ENCODE assay signal across 9 cellular contexts in genomic region chr19:33416307-33417215, GRCh38.
A peak's percentile ranks its signal among the peaks of the same experiment; 100 is the strongest.
DNase-seq lines count a peak whose midpoint lies in the region; ATAC-seq lines count a peak whose summit lies in the region.
"Had no signal": no experiment of that assay in that cellular context is flagged by ENCODE, and none has a peak within 500 bp of the region (broad histone marks: within the 10 kb centered on the region; RNA-seq: fewer than 3 reads in every experiment).

No MANE protein-coding gene starts in this region.

- peaks cover 1% of the 10 kb centered on the region for H3K4me1 Mint-ChIP-seq in T-helper 2 cell treated with Interferon-gamma antibody and Interleukin-4, amounts not matched to agents 5 μg/mL and 100 μg/mL, for 36 hours (ENCODE audit: low read depth)

- H3K36me3 ChIP-seq in iPS DF 6.9 (ENCODE audit: control insufficient read depth, insufficient read depth, low read length): no peaks in the 10 kb centered on the region
- H3K36me3 ChIP-seq: neutrophil had no signal

- no peak overlapping the region for H3K27ac Mint-ChIP-seq in T-helper 2 cell treated with Interferon-gamma antibody and Interleukin-4, amounts not matched to agents 5 μg/mL and 100 μg/mL, for 36 hours

- H3K4me1 ChIP-seq in iPS DF 6.9 (ENCODE audit: control insufficient read depth, insufficient read depth, low read length): peaks cover 2% of the 10 kb centered on the region; the same call in 1 of the 2 replicates

- WGBS in iPS DF 6.9 (ENCODE audit: insufficient coverage, insufficient read length): no CpG with 5 or more reads among the region's 27 CpGs

- H3K4me3 ChIP-seq in iPS DF 6.9 (ENCODE audit: low read length): no peak overlapping the region

- no peak for ATAC-seq in HG03457 (IDR thresholded peaks at IDR 0.05; ENCODE audit: unreplicated experiment)

- H3K27ac ChIP-seq in iPS DF 6.9 (ENCODE audit: low read length): no peak overlapping the region
- H3K27ac ChIP-seq: neutrophil had no signal

- DNase-seq in NCI-H1417 (lab: John Stamatoyannopoulos, UW) (peak; percentile 42 to 75 (median 72)), NCI-H1417 treated with DMSO at 0.1 percent for 48 hours (lab: John Stamatoyannopoulos, UW) (no peak), NCI-H1930 (lab: John Stamatoyannopoulos, UW) (peak; percentile 24 to 35), amniotic epithelial cell (ENCODE audit: low read depth) (peak; percentile 38), iPS DF 6.9 (ENCODE audit: low read depth, low spot score) (peak; percentile 45)
- DNase-seq in T-helper 2 cell treated with Interferon-gamma antibody and Interleukin-4, amounts not matched to agents 5 μg/mL and 100 μg/mL, for 36 hours (ENCODE audit: low spot score): peak; percentile 48
- DNase-seq in stimulated activated CD4-positive, alpha-beta T cell treated with anti-CD3 and anti-CD28 coated beads, Interleukin-15, amount 100 ng/mL, for 48 hours (ENCODE audit: low read depth in 2 of 2): peak; percentile 45 to 57

- H3K4me3 Mint-ChIP-seq in T-helper 2 cell treated with Interferon-gamma antibody and Interleukin-4, amounts not matched to agents 5 μg/mL and 100 μg/mL, for 36 hours: peak overlapping the region; percentile 54

- no peaks in the 10 kb centered on the region for H3K9me3 Mint-ChIP-seq in T-helper 2 cell treated with Interferon-gamma antibody and Interleukin-4, amounts not matched to agents 5 μg/mL and 100 μg/mL, for 36 hours

- no peaks in the 10 kb centered on the region for H3K27me3 ChIP-seq in iPS DF 6.9 (ENCODE audit: control insufficient read depth, insufficient read depth, low read length)
- H3K27me3 ChIP-seq: neutrophil had no signal

- H3K36me3 Mint-ChIP-seq in T-helper 2 cell treated with Interferon-gamma antibody and Interleukin-4, amounts not matched to agents 5 μg/mL and 100 μg/mL, for 36 hours (ENCODE audit: low read depth): no peaks in the 10 kb centered on the region

- no peaks in the 10 kb centered on the region for H3K27me3 Mint-ChIP-seq in T-helper 2 cell treated with Interferon-gamma antibody and Interleukin-4, amounts not matched to agents 5 μg/mL and 100 μg/mL, for 36 hours (ENCODE audit: low read depth)

- no peaks in the 10 kb centered on the region for H3K9me3 ChIP-seq in iPS DF 6.9 (ENCODE audit: control insufficient read depth, insufficient read depth, low read length)
- H3K9me3 ChIP-seq: neutrophil had no signal
